Comparison of ENCODE assay signal across 2 cellular contexts in genomic region chr3:180720012-180720411, GRCh38.
TF ChIP-seq lines count a peak whose summit lies in the region.

No MANE protein-coding gene starts in this region.

TF ChIP-seq in IMR-90, 13 proteins besides CTCF, POLR2A, EP300 and RAD21 (continued from another document):
- no peak for TF ChIP-seq USF2 (IDR thresholded peaks at IDR 0.05; ENCODE audit: low read depth, low read length)
TF ChIP-seq in IMR-90: peak in this region for 1.

TF ChIP-seq in K562, 482 proteins besides CTCF, POLR2A, EP300 and RAD21:
- TF ChIP-seq UBTF (IDR thresholded peaks at IDR 0.05; ENCODE audit: borderline replicate concordance in 1 of 2, low read depth in 2 of 2, low read length in 2 of 2) (no peak), MAFF (IDR thresholded peaks at IDR 0.05; ENCODE audit: low read length) (0 out of 2 replicates have a peak, but pooled peaks have one; percentile 14)
